Comparison of ENCODE assay signal across 16 cellular contexts in the genomic region with DNA sequence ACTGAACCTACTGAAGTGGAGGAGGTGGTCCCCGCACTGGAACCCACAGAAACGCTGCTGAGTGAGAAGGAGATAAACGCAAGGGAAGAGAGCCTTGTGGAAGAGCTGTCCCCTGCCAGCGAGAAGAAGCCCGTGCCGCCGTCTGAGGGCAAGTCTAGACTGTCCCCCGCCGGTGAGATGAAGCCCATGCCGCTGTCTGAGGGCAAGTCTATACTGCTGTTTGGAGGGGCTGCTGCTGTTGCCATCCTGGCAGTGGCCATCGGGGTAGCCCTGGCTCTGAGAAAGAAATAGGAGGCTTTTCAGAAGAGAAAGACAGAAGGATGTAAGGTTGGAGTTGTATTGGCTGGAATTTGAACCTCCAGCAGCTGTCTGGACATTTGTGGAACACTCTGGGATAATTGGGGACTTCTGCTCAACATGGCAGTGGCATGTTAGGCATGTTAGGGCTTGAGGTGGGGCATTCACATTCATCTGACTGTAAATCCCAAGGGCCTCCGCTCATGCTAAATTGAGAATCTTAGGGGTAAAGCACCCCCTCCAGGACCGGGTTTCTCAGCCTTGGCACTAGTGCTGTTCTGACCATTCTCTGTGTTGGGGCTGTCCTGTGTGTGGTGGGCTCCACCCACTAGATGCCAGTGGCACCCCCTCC. TPM values are rescaled to one million over a fixed set of nuclear protein-coding genes. Genes with fewer than 3 reads are reported as not detected.
DNase-seq lines count a peak whose midpoint lies in the region; ATAC-seq and TF ChIP-seq lines count a peak whose summit lies in the region.
"Had no signal": no experiment of that assay in that cellular context is flagged by ENCODE, and none has a peak within 500 bp of the region (broad histone marks: within the 10 kb centered on the region; RNA-seq: fewer than 3 reads in every experiment).

No MANE protein-coding gene starts in this region.

- H3K9me3 ChIP-seq in thoracic aorta: no peaks in the 10 kb centered on the region
- H3K9me3 ChIP-seq: stomach had no signal

- intact Hi-C loops in Right ventricle myocardium superior (cut with DNase I): no loop called here
- intact Hi-C loops in left cardiac atrium (cut with DNase I): loop anchor here in 1 of 2 donors (5.0 kb wide), 1 partner anchor 170 kb away; no protein-coding TSS in a partner anchor

- H3K27ac Mint-ChIP-seq in WTC11: peak overlapping the region; percentile 46; the same call in 1 of the 2 replicates
- peak overlapping the region in 4 of 6 donors; percentile 20 to 84 (median 46) for H3K27ac Mint-ChIP-seq in immature natural killer cell

- ATAC-seq in Right ventricle myocardium superior (ENCODE audit: poor library complexity) (peak; percentile 1), left cardiac atrium (no peak), WTC11 (peak; percentile 80), thoracic aorta (ENCODE audit: insufficient number of reproducible peaks, low FRiP score, low read depth) (no peak), GM21619 (IDR thresholded peaks at IDR 0.05; ENCODE audit: unreplicated experiment) (no peak)

- H3K36me3 Mint-ChIP-seq in WTC11 (peaks cover 25% of the 10 kb centered on the region), immature natural killer cell (peaks cover 7 to 23% (median 11%) of the 10 kb centered on the region in 3 donors)

- DNase-seq in Right ventricle myocardium superior (no peak), left cardiac atrium (no peak), WTC11 (ENCODE audit: low spot score) (no peak), immature natural killer cell (no peak), thoracic aorta (ENCODE audit: low spot score) (no peak), G401 (ENCODE audit: low spot score) (no peak), GOT3 (lab: John Stamatoyannopoulos, UW) (no peak)
- DNase-seq: activated CD4-positive, alpha-beta T cell treated with anti-CD3 and anti-CD28 coated beads, Interleukin-2, amount 50 U/mL, for 1 hour; activated effector memory CD4-positive, alpha-beta T cell treated with anti-CD3 and anti-CD28 coated beads, Interleukin-2, amount 50 U/mL, for 16 hours; DMS 273 treated with DMSO at 0.1 percent for 48 hours; NCI-H187; NCI-H69; stomach had no signal

- H3K27ac ChIP-seq in thoracic aorta: peak overlapping the region; percentile 35 to 74
- H3K27ac ChIP-seq: stomach had no signal

- no peaks in the 10 kb centered on the region for H3K27me3 ChIP-seq in thoracic aorta (replicated peaks; ENCODE audit: insufficient read depth)
- H3K27me3 ChIP-seq: stomach had no signal

- H3K9me3 Mint-ChIP-seq in WTC11 (no peaks in the 10 kb centered on the region), immature natural killer cell (no peaks in the 10 kb centered on the region)
- H3K9me3 Mint-ChIP-seq: brain; T-helper 2 cell treated with Interferon-gamma antibody and Interleukin-4, amounts not matched to agents 5 μg/mL and 100 μg/mL, for 36 hours had no signal

- CTCF ChIA-PET in WTC11 (lab: Charles Lee): interaction anchor here (1.0 to 2.4 kb wide), 5 partner anchors 16 to 652 kb away, joined by 3 to 12 read pairs (median 3); no protein-coding TSS in a partner anchor

- no peak overlapping the region for H3K4me3 ChIP-seq in thoracic aorta
- H3K4me3 ChIP-seq: stomach had no signal

- H3K36me3 ChIP-seq in thoracic aorta: peaks cover 24% of the 10 kb centered on the region

- no peaks in the 10 kb centered on the region for H3K27me3 Mint-ChIP-seq in WTC11 (ENCODE audit: low read depth)
- peaks cover 0 to 3% (median 0%) of the 10 kb centered on the region in 3 donors for H3K27me3 Mint-ChIP-seq in immature natural killer cell (ENCODE audit: low read depth in 3 of 3)
- H3K27me3 Mint-ChIP-seq: brain had no signal

- POLR2A ChIA-PET in WTC11 (lab: Charles Lee): interaction anchor here (0.5 kb wide), 1 partner anchor 30 kb away, joined by 3 read pairs; no protein-coding TSS in a partner anchor

- H3K4me1 Mint-ChIP-seq in WTC11 (no peaks in the 10 kb centered on the region), immature natural killer cell (peaks cover 10 to 11% of the 10 kb centered on the region in 2 donors)

- no peak overlapping the region for H3K4me3 Mint-ChIP-seq in WTC11
- no peak overlapping the region for H3K4me3 Mint-ChIP-seq in immature natural killer cell
- H3K4me3 Mint-ChIP-seq: brain; T-helper 2 cell treated with Interferon-gamma antibody and Interleukin-4, amounts not matched to agents 5 μg/mL and 100 μg/mL, for 36 hours had no signal

- in situ Hi-C loops in G401 (cut with HindIII; ENCODE audit: low sequenced_read_pairs): no loop called here

- peaks cover 17 to 35% of the 10 kb centered on the region in 2 donors for H3K4me1 ChIP-seq in thoracic aorta (ENCODE audit: control insufficient read depth in 1 of 2, low read depth in 2 of 2)

- TF ChIP-seq CTCF in WTC11 (IDR thresholded peaks at IDR 0.05) (no peak), thoracic aorta (IDR thresholded peaks at IDR 0.05) (no peak)

TF ChIP-seq in WTC11, 78 proteins besides CTCF, POLR2A, EP300 and RAD21 (continues in another document):
- TF ChIP-seq NFYB (CRISPR knock-in tag; conservative IDR thresholded peaks at IDR 0.05; ENCODE audit: low read depth): no peak
- TF ChIP-seq, protein P1, sequence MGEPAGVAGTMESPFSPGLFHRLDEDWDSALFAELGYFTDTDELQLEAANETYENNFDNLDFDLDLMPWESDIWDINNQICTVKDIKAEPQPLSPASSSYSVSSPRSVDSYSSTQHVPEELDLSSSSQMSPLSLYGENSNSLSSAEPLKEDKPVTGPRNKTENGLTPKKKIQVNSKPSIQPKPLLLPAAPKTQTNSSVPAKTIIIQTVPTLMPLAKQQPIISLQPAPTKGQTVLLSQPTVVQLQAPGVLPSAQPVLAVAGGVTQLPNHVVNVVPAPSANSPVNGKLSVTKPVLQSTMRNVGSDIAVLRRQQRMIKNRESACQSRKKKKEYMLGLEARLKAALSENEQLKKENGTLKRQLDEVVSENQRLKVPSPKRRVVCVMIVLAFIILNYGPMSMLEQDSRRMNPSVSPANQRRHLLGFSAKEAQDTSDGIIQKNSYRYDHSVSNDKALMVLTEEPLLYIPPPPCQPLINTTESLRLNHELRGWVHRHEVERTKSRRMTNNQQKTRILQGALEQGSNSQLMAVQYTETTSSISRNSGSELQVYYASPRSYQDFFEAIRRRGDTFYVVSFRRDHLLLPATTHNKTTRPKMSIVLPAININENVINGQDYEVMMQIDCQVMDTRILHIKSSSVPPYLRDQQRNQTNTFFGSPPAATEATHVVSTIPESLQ (CRISPR knock-in tag; IDR thresholded peaks at IDR 0.05): no peak
- TF ChIP-seq, protein P2, sequence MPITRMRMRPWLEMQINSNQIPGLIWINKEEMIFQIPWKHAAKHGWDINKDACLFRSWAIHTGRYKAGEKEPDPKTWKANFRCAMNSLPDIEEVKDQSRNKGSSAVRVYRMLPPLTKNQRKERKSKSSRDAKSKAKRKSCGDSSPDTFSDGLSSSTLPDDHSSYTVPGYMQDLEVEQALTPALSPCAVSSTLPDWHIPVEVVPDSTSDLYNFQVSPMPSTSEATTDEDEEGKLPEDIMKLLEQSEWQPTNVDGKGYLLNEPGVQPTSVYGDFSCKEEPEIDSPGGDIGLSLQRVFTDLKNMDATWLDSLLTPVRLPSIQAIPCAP (CRISPR knock-in tag; IDR thresholded peaks at IDR 0.05): no peak
- no peak for TF ChIP-seq SOX15 (CRISPR knock-in tag; IDR thresholded peaks at IDR 0.05)
- TF ChIP-seq, protein P3, sequence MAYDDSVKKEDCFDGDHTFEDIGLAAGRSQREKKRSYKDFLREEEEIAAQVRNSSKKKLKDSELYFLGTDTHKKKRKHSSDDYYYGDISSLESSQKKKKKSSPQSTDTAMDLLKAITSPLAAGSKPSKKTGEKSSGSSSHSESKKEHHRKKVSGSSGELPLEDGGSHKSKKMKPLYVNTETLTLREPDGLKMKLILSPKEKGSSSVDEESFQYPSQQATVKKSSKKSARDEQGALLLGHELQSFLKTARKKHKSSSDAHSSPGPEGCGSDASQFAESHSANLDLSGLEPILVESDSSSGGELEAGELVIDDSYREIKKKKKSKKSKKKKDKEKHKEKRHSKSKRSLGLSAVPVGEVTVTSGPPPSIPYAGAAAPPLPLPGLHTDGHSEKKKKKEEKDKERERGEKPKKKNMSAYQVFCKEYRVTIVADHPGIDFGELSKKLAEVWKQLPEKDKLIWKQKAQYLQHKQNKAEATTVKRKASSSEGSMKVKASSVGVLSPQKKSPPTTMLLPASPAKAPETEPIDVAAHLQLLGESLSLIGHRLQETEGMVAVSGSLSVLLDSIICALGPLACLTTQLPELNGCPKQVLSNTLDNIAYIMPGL (CRISPR knock-in tag; IDR thresholded peaks at IDR 0.05): no peak
- no peak for TF ChIP-seq ZNF219 (CRISPR knock-in tag; IDR thresholded peaks at IDR 0.05; ENCODE audit: borderline replicate concordance)
- TF ChIP-seq SP1 (CRISPR knock-in tag; conservative IDR thresholded peaks at IDR 0.05): no peak

RNA-seq across cellular contexts. Expression of gene BID, which starts 46.9 kb away (rescaled TPM):
- total RNA-seq in Right ventricle myocardium superior (20.0 TPM), left cardiac atrium (10 to 100 TPM; 14.1 to 15.4 TPM), WTC11 (2021) (26.1 to 32.5 TPM (median 27.6 TPM) in 3 replicates), thoracic aorta (10 to 100 TPM; 13.5 to 18.1 TPM)
- 100 to 1,000 TPM; 110 to 180 (median 164) TPM for polyA plus RNA-seq in immature natural killer cell
- 28.4 and 58.9 TPM in 2 replicates for total RNA-seq in G401 (2014; rRNA removed; shearing (Covaris generic))

Comparison
In these comparisons a context has a peak if more than half of its experiments do, and no peak if none do; other contexts are left out.
1. ATAC-seq: peak in Right ventricle myocardium superior (single experiment) and WTC11 (single experiment); none in left cardiac atrium (0 of 2), thoracic aorta (single experiment) and GM21619 (single experiment).